Comparison of ENCODE assay signal across 10 cellular contexts in the genomic region with DNA sequence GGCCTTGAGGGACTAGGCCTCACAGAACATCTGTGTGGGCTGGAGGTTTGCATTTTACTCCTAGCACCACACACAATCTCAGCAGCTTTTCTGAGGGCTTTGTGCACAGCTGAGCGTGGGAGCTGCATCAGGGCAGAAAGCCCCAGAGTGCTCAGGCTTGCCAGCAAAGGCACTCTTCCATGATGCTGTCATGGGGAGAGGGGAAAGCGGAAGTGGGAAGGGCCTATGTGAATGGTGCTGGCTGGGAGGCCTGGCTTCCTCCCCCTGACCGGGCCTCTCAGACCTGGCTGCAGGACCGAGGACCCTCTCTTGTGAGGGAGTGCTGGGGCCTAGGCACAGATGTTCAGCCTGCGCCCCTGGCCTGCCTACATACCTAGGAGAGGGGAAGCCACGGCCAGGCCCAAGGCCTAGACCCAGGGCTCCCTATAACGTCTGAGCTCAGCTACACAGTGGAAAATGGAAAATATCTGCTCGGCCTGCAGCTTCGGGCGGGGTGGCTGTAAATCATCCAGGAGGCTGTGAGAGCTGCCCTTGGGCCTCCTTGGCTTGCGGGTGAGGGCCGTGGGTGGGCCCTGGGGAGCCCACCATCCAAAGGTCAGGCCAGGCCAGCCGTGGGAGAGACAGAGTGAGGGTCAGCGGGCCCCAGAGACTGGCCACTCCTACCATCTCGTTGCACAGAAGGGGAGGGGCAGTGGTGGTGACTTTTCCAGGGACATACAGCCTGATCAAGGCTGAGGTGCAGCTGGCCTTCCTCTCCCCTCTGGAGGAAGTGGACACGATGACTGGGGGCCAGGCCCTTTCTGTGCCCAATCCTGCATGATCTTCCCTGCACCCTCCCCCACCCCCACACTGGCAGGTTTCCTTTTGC. TPM values are rescaled to one million over a fixed set of nuclear protein-coding genes. Genes with fewer than 3 reads are reported as not detected.
DNase-seq lines count a peak whose midpoint lies in the region; ATAC-seq and TF ChIP-seq lines count a peak whose summit lies in the region.
"Had no signal": no experiment of that assay in that cellular context is flagged by ENCODE, and none has a peak within 500 bp of the region (broad histone marks: within the 10 kb centered on the region; RNA-seq: fewer than 3 reads in every experiment).

No MANE protein-coding gene starts in this region.

- peak overlapping the region; percentile 11 for H3K27ac ChIP-seq in parathyroid adenoma

- H2AFZ ChIP-seq in parathyroid adenoma = no peak overlapping the region

- intact Hi-C loops in left ventricle myocardium superior (cut with micrococcal nuclease) = no loop called here

- peaks cover 8% of the 10 kb centered on the region for H3K4me1 ChIP-seq in parathyroid adenoma

- TF ChIP-seq CTCF in astrocyte of the cerebellum (IDR thresholded peaks at IDR 0.05; ENCODE audit: low read depth, low read length, missing control alignments) = no peak
- no peak for TF ChIP-seq CTCF in parathyroid adenoma (IDR thresholded peaks at IDR 0.05)

- peak; percentile 82 for DNase-seq in AG08395 (ENCODE audit: low spot score)
- DNase-seq in astrocyte of the cerebellum (ENCODE audit: low read depth) = peak; percentile 66
- peak; percentile 77 for DNase-seq in left ventricle myocardium superior
- no peak for DNase-seq in effector CD4-positive, alpha-beta T cell
- DNase-seq: activated B cell treated with CpG ODN at 0.5 μM for 24 hours, NCI-H446 treated with DMSO at 0.1 percent for 48 hours had no signal

- H3K9me3 ChIP-seq in parathyroid adenoma (ENCODE audit: control insufficient read depth, low read length) = no peaks in the 10 kb centered on the region

- H3K27me3 ChIP-seq in parathyroid adenoma (ENCODE audit: control insufficient read depth, insufficient read depth, low read length) = no peaks in the 10 kb centered on the region

- no peak overlapping the region for H3K4me3 ChIP-seq in astrocyte of the cerebellum (ENCODE audit: low read depth, low read length)
- H3K4me3 ChIP-seq in parathyroid adenoma (ENCODE audit: low read depth, low read length) = no peak overlapping the region

- no peaks in the 10 kb centered on the region for H3K79me2 ChIP-seq in parathyroid adenoma

- in situ Hi-C loops in astrocyte of the cerebellum (cut with HindIII; ENCODE audit: low sequenced_read_pairs) = no loop called here

- H3K36me3 ChIP-seq in parathyroid adenoma (ENCODE audit: control insufficient read depth, insufficient read depth, low read length) = no peaks in the 10 kb centered on the region

- no peak overlapping the region for H3K9ac ChIP-seq in parathyroid adenoma

- no peak overlapping the region for H3K4me2 ChIP-seq in parathyroid adenoma (ENCODE audit: low read length)

- peak; percentile 94 for ATAC-seq in left ventricle myocardium superior
- ATAC-seq in HG03039 (IDR thresholded peaks at IDR 0.05; ENCODE audit: unreplicated experiment) = no peak
- no peak for ATAC-seq in HG03342 (IDR thresholded peaks at IDR 0.05; ENCODE audit: unreplicated experiment)
- no peak for ATAC-seq in GM18870 (IDR thresholded peaks at IDR 0.05; ENCODE audit: unreplicated experiment)

RNA-seq across cellular contexts. Expression of gene GLI2, which starts 22.7 kb away (rescaled TPM):
- total RNA-seq in left ventricle myocardium superior = 2.1 TPM
- total RNA-seq: activated B cell treated with CpG ODN at 0.5 μM for 24 hours had no signal
